ENCODE assay signal across 20 cellular contexts in the genomic region with DNA sequence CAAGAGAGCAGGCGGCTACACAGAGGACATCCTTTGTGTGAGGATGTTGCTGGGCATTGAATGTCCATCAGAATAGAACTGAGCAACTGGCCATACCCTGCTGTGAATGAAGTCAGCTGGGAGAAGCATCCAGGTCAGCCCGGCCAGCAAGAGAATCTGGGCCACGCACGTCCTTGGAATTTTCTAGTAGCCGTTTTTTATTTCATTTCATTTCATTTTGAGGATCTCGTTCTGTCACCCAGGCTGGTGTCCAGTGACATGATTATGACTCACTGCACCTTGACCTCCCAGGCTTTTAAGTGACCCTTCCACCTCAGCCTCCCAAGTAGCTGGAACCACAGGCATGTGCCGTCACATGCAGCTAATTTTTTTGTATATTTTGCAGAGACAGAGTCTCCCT.
A peak's percentile ranks its signal among the peaks of the same experiment; 100 is the strongest.
DNase-seq lines count a peak whose midpoint lies in the region; ATAC-seq and TF ChIP-seq lines count a peak whose summit lies in the region.
"Had no signal": no experiment of that assay in that cellular context is flagged by ENCODE, and none has a peak within 500 bp of the region (broad histone marks: within the 10 kb centered on the region; RNA-seq: fewer than 3 reads in every experiment).

No MANE protein-coding gene starts in this region.

- no peak for TF ChIP-seq CTCF in left ventricle myocardium inferior (IDR thresholded peaks at IDR 0.05; ENCODE audit: borderline replicate concordance)
- no peak for TF ChIP-seq CTCF in heart left ventricle (IDR thresholded peaks at IDR 0.05)
- no peak for TF ChIP-seq CTCF in adrenal gland (IDR thresholded peaks at IDR 0.05)

- H3K4me1 ChIP-seq in left ventricle myocardium inferior (peaks cover 66% of the 10 kb centered on the region), heart left ventricle (peaks cover 1 to 55% (median 39%) of the 10 kb centered on the region in 12 donors), adrenal gland (replicated peaks in 1 of 2) (peaks cover 53 to 59% of the 10 kb centered on the region in 2 donors)
- H3K4me1 ChIP-seq: uterus had no signal

- H3K4me3 ChIP-seq in left ventricle myocardium inferior (no peak overlapping the region), heart left ventricle (no peak overlapping the region), adrenal gland (no peak overlapping the region)
- H3K4me3 ChIP-seq: hepatocyte, PC-9, right atrium auricular region, uterus had no signal

- intact Hi-C loops in left ventricle myocardium inferior (cut with micrococcal nuclease) (no loop called here), heart left ventricle (cut with DNase I) (loop anchor here in 3 of 10 donors (5.0 to 10.0 kb wide), 4 partner anchors 33 to 110 kb away; partner anchors contain the start of gene RREB1 (in 1 of the 3)), adrenal gland (cut with DNase I) (no loop called here)

- no peak for DNase-seq in left ventricle myocardium inferior
- DNase-seq in heart left ventricle = no peak
- peak in 6 of 7 donors; percentile 51 to 84 (median 65) for DNase-seq in adrenal gland
- DNase-seq in left lobe of liver (ENCODE audit: low spot score) = no peak
- no peak for DNase-seq in NCI-H748 treated with DMSO at 0.1 percent for 48 hours (lab: John Stamatoyannopoulos, UW)
- DNase-seq in NCI-H1417 (lab: John Stamatoyannopoulos, UW) = no peak
- DNase-seq in cortex of kidney (lab: John Stamatoyannopoulos, UW) = no peak
- DNase-seq: Caco-2; GF-D8; naive thymus-derived CD8-positive, alpha-beta T cell; NCI-H187; NCI-H510A treated with DMSO at 0.1 percent for 48 hours; stimulated activated naive CD4-positive, alpha-beta T cell treated with Interleukin-2 at 50 U/mL for 16 hours; T-cell; uterus had no signal

- no peak for ATAC-seq in heart left ventricle
- ATAC-seq in left lobe of liver = peak; percentile 3
- no peak for ATAC-seq in HG02938 (IDR thresholded peaks at IDR 0.05; ENCODE audit: unreplicated experiment)
- ATAC-seq: activated CD4-positive, CD25-positive, alpha-beta regulatory T cell treated with anti-CD3 and anti-CD28 coated beads, Interleukin-2, amount 50 U/mL, for 24 hours; naive thymus-derived CD8-positive, alpha-beta T cell; T-cell had no signal

- no peaks in the 10 kb centered on the region for H3K27me3 ChIP-seq in left ventricle myocardium inferior (ENCODE audit: low read depth)
- H3K27me3 ChIP-seq in heart left ventricle = no peaks in the 10 kb centered on the region
- H3K27me3 ChIP-seq in adrenal gland = no peaks in the 10 kb centered on the region
- H3K27me3 ChIP-seq: hepatocyte, right atrium auricular region, uterus had no signal

- TF ChIP-seq POLR2A in heart left ventricle (IDR thresholded peaks at IDR 0.05) (no peak), adrenal gland (IDR thresholded peaks at IDR 0.05) (no peak)

- H3K9me3 ChIP-seq in left ventricle myocardium inferior (replicated peaks) = no peaks in the 10 kb centered on the region
- H3K9me3 ChIP-seq in heart left ventricle = no peaks in the 10 kb centered on the region
- no peaks in the 10 kb centered on the region for H3K9me3 ChIP-seq in adrenal gland (replicated peaks in 1 of 3)
- H3K9me3 ChIP-seq: Caco-2, right atrium auricular region, uterus had no signal

- WGBS in heart left ventricle, 4 donors = 68 to 94% (median 82%) methylated on average over 7 of the region's 7 CpGs
- 38 to 56% (median 43%) methylated on average over 7 of the region's 7 CpGs for WGBS in adrenal gland, 4 donors

- H3K27ac ChIP-seq in left ventricle myocardium inferior (replicated peaks) = peak overlapping the region; percentile 82
- peak overlapping the region in 5 of 12 donors; percentile 0 to 77 (median 63) for H3K27ac ChIP-seq in heart left ventricle
- H3K27ac ChIP-seq in adrenal gland = peak overlapping the region in 4 of 5 donors; percentile 10 to 83 (median 76)
- H3K27ac ChIP-seq: hepatocyte, PC-9, uterus had no signal

- H3K36me3 ChIP-seq in left ventricle myocardium inferior (peaks cover 58% of the 10 kb centered on the region), heart left ventricle (peaks cover 0 to 83% (median 65%) of the 10 kb centered on the region in 9 donors), adrenal gland (replicated peaks in 1 of 2) (peaks cover 0 to 45% of the 10 kb centered on the region in 2 donors)
- H3K36me3 ChIP-seq: uterus had no signal

Comparison
In these comparisons a context has a peak if more than half of its experiments do, and no peak if none do; other contexts are left out.
1. DNase-seq: peak in adrenal gland (6 of 7); none in left ventricle myocardium inferior (single experiment), heart left ventricle (0 of 5), left lobe of liver (single experiment), NCI-H748 treated with DMSO at 0.1 percent for 48 hours (single experiment), NCI-H1417 (0 of 3) and cortex of kidney (single experiment).